19 cellular contexts compared by ENCODE assay signal in genomic region chr4:55158957-55159356, GRCh38. TPM values are rescaled to one million over a fixed set of nuclear protein-coding genes. Genes with fewer than 3 reads are reported as not detected.
A peak's percentile ranks its signal among the peaks of the same experiment; 100 is the strongest.
DNase-seq lines count a peak whose midpoint lies in the region; ATAC-seq, FAIRE-seq and TF ChIP-seq lines count a peak whose summit lies in the region.
"Had no signal": no experiment of that assay in that cellular context is flagged by ENCODE, and none has a peak within 500 bp of the region (broad histone marks: within the 10 kb centered on the region; RNA-seq: fewer than 3 reads in every experiment).

No MANE protein-coding gene starts in this region.

- H3K36me3 ChIP-seq in Karpas-422 (ENCODE audit: insufficient read depth, low read length): no peaks in the 10 kb centered on the region
- no peaks in the 10 kb centered on the region for H3K36me3 ChIP-seq in GM12878 (ENCODE audit: control insufficient read depth in 2 of 2, insufficient read depth in 2 of 2, low read length in 1 of 2)
- H3K36me3 ChIP-seq in osteoblast (ENCODE audit: insufficient read depth, low read length): no peaks in the 10 kb centered on the region

- peak; percentile 38 for DNase-seq in Karpas-422
- DNase-seq in GM12878 (ENCODE audit: low read depth, low spot score): no peak
- peak; percentile 27 for DNase-seq in osteoblast (ENCODE audit: insufficient read length, low spot score, missing footprints)
- no peak for DNase-seq in activated CD8-positive, alpha-beta memory T cell treated with anti-CD3 and anti-CD28 coated beads for 24 hours
- DNase-seq in head of caudate nucleus: no peak
- DNase-seq: CD4-positive, CD25-positive, alpha-beta regulatory T cell; DMS79; IMR-90; NCI-H1092; NCI-H226; NCI-H526; NK-92 treated with Interleukin-12 subunit alpha and Interleukin-12 subunit beta, amount 100 ng/mL, for 24 hours had no signal

- POLR2A ChIA-PET in GM12878 (lab: Charles Lee): no interaction called here

- in situ Hi-C loops in GM12878 (cut with MboI): no loop called here

- WGBS in GM12878 (ENCODE audit: insufficient coverage, insufficient replicate concordance, low lambda C conversion rate, missing lambda C conversion rate): 43% methylated on average over 3 of the region's 3 CpGs

- H3K27ac ChIP-seq in Karpas-422 (ENCODE audit: low read length) (no peak overlapping the region), GM12878 (ENCODE audit: control insufficient read depth, insufficient read depth) (no peak overlapping the region), osteoblast (ENCODE audit: low read depth, low read length) (no peak overlapping the region)

- TF ChIP-seq CTCF in GM12875 (IDR thresholded peaks at IDR 0.05; ENCODE audit: borderline replicate concordance, insufficient read depth, low read depth, low read length): 0 out of 2 replicates have a peak, but pooled peaks have one; percentile 6
- TF ChIP-seq CTCF in GM12878 (IDR thresholded peaks at IDR 0.05 in 2 of 3, conservative IDR thresholded peaks at IDR 0.05 in 1 of 3; ENCODE audit: control insufficient read depth in 2 of 3, extremely low read depth in 1 of 3, insufficient read depth in 1 of 3, low read depth in 3 of 3, low read length in 3 of 3): 0 out of 6 replicates have a peak, but pooled peaks of 1 of the 3 experiments have one; percentile 7
- no peak for TF ChIP-seq CTCF in osteoblast (IDR thresholded peaks at IDR 0.05; ENCODE audit: extremely low read depth, low read depth, low read length)

- RAD21 ChIA-PET in GM12878 (lab: Charles Lee; ENCODE audit: unreplicated experiment): no interaction called here

- BruUV-seq in GM12878 (replicated peaks; lab: Mats Ljungman, UMichigan): no TSS peak

- SMC1A ChIA-PET in GM12878 (lab: Charles Lee; ENCODE audit: uncharacterized antibody, unreplicated experiment): no interaction called here

- H3K4me3 ChIP-seq in GM12875 (ENCODE audit: low read depth, low read length): no peak overlapping the region
- H3K4me3 ChIP-seq in Karpas-422 (ENCODE audit: low read length): no peak overlapping the region
- H3K4me3 ChIP-seq in GM12878: no peak overlapping the region
- no peak overlapping the region for H3K4me3 ChIP-seq in osteoblast (ENCODE audit: insufficient read depth, low read length)

- no peaks in the 10 kb centered on the region for H3K4me1 ChIP-seq in Karpas-422 (ENCODE audit: low read length)
- H3K4me1 ChIP-seq in GM12878 (ENCODE audit: control insufficient read depth, insufficient read depth, low read length): no peaks in the 10 kb centered on the region
- no peaks in the 10 kb centered on the region for H3K4me1 ChIP-seq in osteoblast (ENCODE audit: insufficient read depth, low read length)

- H3K79me2 ChIP-seq in Karpas-422 (ENCODE audit: low read length) (no peaks in the 10 kb centered on the region), GM12878 (ENCODE audit: control insufficient read depth, insufficient read depth, low read length) (no peaks in the 10 kb centered on the region), osteoblast (ENCODE audit: insufficient read depth, low read length) (no peaks in the 10 kb centered on the region)

- H3K9me3 ChIP-seq in Karpas-422 (ENCODE audit: low read length) (no peaks in the 10 kb centered on the region), GM12878 (replicated peaks; ENCODE audit: control insufficient read depth, insufficient read depth, low read length) (no peaks in the 10 kb centered on the region), osteoblast (ENCODE audit: low read depth, low read length) (no peaks in the 10 kb centered on the region)

- no peak for TF ChIP-seq POLR2A in GM12878 (IDR thresholded peaks at IDR 0.05; ENCODE audit: low read depth, low read length)

- intact Hi-C loops in GM12878 (cut with micrococcal nuclease; ENCODE audit: unreplicated experiment): no loop called here
- intact Hi-C loops in head of caudate nucleus (cut with DNase I): no loop called here

- H2AFZ ChIP-seq in Karpas-422 (ENCODE audit: low read length) (no peak overlapping the region), GM12878 (ENCODE audit: control insufficient read depth, low read depth, low read length) (no peak overlapping the region), osteoblast (ENCODE audit: low read length) (no peak overlapping the region)

- ATAC-seq in GM12878 (no peak), HG02981 (IDR thresholded peaks at IDR 0.05; ENCODE audit: unreplicated experiment) (no peak)
- ATAC-seq: Right ventricle myocardium inferior, SK-N-SH treated with all-trans-retinoic acid at 6 μM for 48 hours had no signal

- H3K4me2 ChIP-seq in Karpas-422 (ENCODE audit: low read depth, low read length, poor library complexity, severe bottlenecking) (no peak overlapping the region), GM12878 (ENCODE audit: control insufficient read depth, insufficient read depth) (no peak overlapping the region), osteoblast (ENCODE audit: insufficient read depth, low read length) (no peak overlapping the region)

- CTCF ChIA-PET in GM12878 (lab: Yijun Ruan, JAX): no interaction called here

- TF ChIP-seq EP300 in GM12878 (IDR thresholded peaks at IDR 0.05; ENCODE audit: borderline replicate concordance in 1 of 2, control insufficient read depth in 1 of 2, low read depth in 2 of 2, low read length in 2 of 2): no peak

- no peaks in the 10 kb centered on the region; the same call in 1 of the 2 replicates for H3K27me3 ChIP-seq in Karpas-422 (ENCODE audit: low read length)
- H3K27me3 ChIP-seq in GM12878 (replicated peaks in 1 of 2; ENCODE audit: control insufficient read depth in 2 of 2, insufficient read depth in 2 of 2, low read length in 1 of 2): no peaks in the 10 kb centered on the region; a peak in 1 of 4 replicates
- H3K27me3 ChIP-seq in osteoblast (ENCODE audit: insufficient read depth, low read length): peaks cover 25% of the 10 kb centered on the region

- no peaks in the 10 kb centered on the region for H3K9me2 ChIP-seq in Karpas-422 (replicated peaks; ENCODE audit: insufficient read depth, low read length)

- no peak for TF ChIP-seq RAD21 in GM12878 (IDR thresholded peaks at IDR 0.05; ENCODE audit: insufficient read depth, low read depth, low read length)

- FAIRE-seq in GM12878 (lab: Jason Lieb, UNC): no peak
- FAIRE-seq: G401.6, H1 had no signal

- H3K9ac ChIP-seq in Karpas-422 (ENCODE audit: low read length) (no peak overlapping the region), GM12878 (ENCODE audit: control insufficient read depth, insufficient read depth, low read length) (no peak overlapping the region)

- H4K20me1 ChIP-seq in Karpas-422 (ENCODE audit: insufficient read depth, low read depth, low read length): no peaks in the 10 kb centered on the region
- no peaks in the 10 kb centered on the region for H4K20me1 ChIP-seq in GM12878 (ENCODE audit: control insufficient read depth, insufficient read depth)
- H4K20me1 ChIP-seq in osteoblast (ENCODE audit: insufficient read depth, low read length): no peaks in the 10 kb centered on the region

TF ChIP-seq in GM12878, 131 proteins besides CTCF, POLR2A, EP300 and RAD21 (continues in another document):
- TF ChIP-seq, protein P1, sequence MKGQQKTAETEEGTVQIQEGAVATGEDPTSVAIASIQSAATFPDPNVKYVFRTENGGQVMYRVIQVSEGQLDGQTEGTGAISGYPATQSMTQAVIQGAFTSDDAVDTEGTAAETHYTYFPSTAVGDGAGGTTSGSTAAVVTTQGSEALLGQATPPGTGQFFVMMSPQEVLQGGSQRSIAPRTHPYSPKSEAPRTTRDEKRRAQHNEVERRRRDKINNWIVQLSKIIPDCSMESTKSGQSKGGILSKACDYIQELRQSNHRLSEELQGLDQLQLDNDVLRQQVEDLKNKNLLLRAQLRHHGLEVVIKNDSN (IDR thresholded peaks at IDR 0.05; ENCODE audit: borderline replicate concordance, extremely low read length, insufficient read depth, low read depth, low read length): no peak
- TF ChIP-seq IRF3 (IDR thresholded peaks at IDR 0.05) (no peak), EZH2 (IDR thresholded peaks at IDR 0.05; ENCODE audit: borderline replicate concordance, control insufficient read depth, low read depth, low read length) (no peak), USF2 (IDR thresholded peaks at IDR 0.05; ENCODE audit: borderline replicate concordance, low read depth, low read length) (no peak), ATF7 (IDR thresholded peaks at IDR 0.05; ENCODE audit: low read depth) (peak; percentile 55; the same call in 1 of the 2 replicates)

RNA-seq across cellular contexts. Expression of gene KDR, which starts 33.6 kb away (rescaled TPM):
- not detected in 2 replicates for total RNA-seq in Karpas-422 (2014; rRNA removed; shearing (Covaris generic); ENCODE audit: low replicate concordance)
- not detected in 2 replicates for total RNA-seq in GM12878 (2013; cell fraction: nucleolus; rRNA removed)
- total RNA-seq in GM12878 (2014; rRNA removed): not detected in 2 replicates
- total RNA-seq in GM12878 (2014; rRNA removed; fragmentation: Illumina TruSeq; extraction: Trizol): not detected in 2 replicates
- total RNA-seq in GM12878 (2021): 0.05 and 0.13 TPM in 2 replicates
- polyA plus RNA-seq in GM12878 (2011; ENCODE audit: low read depth): not detected
- polyA plus RNA-seq in GM12878 (2011; rRNA removed): 0.01 TPM in 1 of 2 replicates, not detected in the other
- not detected in 2 replicates for polyA plus RNA-seq in GM12878 (2011; cell fraction: cytosol; rRNA removed)
- polyA plus RNA-seq in GM12878 (2011; cell fraction: nucleus; rRNA removed): not detected in 2 replicates
- not detected in 2 replicates for polyA plus RNA-seq in GM12878 (2012)
- not detected in 2 replicates for polyA plus RNA-seq in GM12878 (2014; fragmentation: Illumina TruSeq; extraction: Trizol)
- not detected for polyA plus RNA-seq in GM12878 (2014; fragmentation: Nextera tagmentation; extraction: Ambion mirVana)
- polyA plus RNA-seq in GM12878 (2014; rRNA removed): not detected in 2 replicates
- polyA plus RNA-seq in GM12878 (2016; fragmentation: Nextera tagmentation; extraction: Ambion mirVana): under 1 TPM in 1 of 2 experiments, not detected in 1; 0.04 TPM
- polyA minus RNA-seq in GM12878 (2011; rRNA and poly(A)+ RNA removed): 0.15 TPM in 1 of 2 replicates, not detected in the other
- polyA minus RNA-seq in GM12878 (2011; cell fraction: cytosol; rRNA and poly(A)+ RNA removed): not detected in 2 replicates
- not detected in 2 replicates for polyA minus RNA-seq in GM12878 (2011; cell fraction: nucleus; rRNA and poly(A)+ RNA removed)
- total RNA-seq in osteoblast: not detected in 2 replicates
- total RNA-seq: CD4-positive, CD25-positive, alpha-beta regulatory T cell; IMR-90; T-helper 1 cell treated with Interleukin-12 subunit alpha and Interleukin-12 subunit beta and Interleukin-4 antibody, amounts not matched to agents 30 ng/mL and 1 ng/mL, for 36 hours had no signal
- polyA plus RNA-seq: CD4-positive, CD25-positive, alpha-beta regulatory T cell; IMR-90 had no signal

Comparison
In these comparisons a context has a peak if more than half of its experiments do, and no peak if none do; other contexts are left out.
1. DNase-seq: peak in Karpas-422 (single experiment) and osteoblast (single experiment); none in GM12878 (single experiment), activated CD8-positive, alpha-beta memory T cell treated with anti-CD3 and anti-CD28 coated beads for 24 hours (single experiment) and head of caudate nucleus (0 of 42).